12 cellular contexts compared by ENCODE assay signal in the genomic region with DNA sequence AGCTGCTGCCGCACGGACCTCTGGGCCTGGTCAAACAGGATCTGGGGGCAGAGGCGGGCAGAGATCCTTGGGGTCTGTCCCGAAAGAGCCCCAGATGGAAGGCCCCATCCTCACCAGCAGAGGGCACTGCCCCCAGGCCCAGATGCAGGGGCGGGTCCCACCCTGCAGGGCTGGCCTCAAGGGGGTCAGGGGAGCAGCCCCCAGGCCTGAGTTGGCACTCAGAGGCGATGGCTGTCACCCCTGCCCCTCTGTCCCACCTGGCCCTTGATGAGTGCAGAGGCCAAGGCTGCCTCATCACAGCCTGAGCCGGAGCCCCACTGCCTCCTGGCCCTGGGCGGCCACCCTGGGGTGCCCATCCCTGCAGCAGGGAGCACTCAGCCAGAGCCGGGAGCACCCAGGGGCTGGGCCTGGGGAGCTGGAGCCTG. TPM values are rescaled to one million over a fixed set of nuclear protein-coding genes. Genes with fewer than 3 reads are reported as not detected.
DNase-seq lines count a peak whose midpoint lies in the region; ATAC-seq and TF ChIP-seq lines count a peak whose summit lies in the region.
"Had no signal": no experiment of that assay in that cellular context is flagged by ENCODE, and none has a peak within 500 bp of the region (broad histone marks: within the 10 kb centered on the region; RNA-seq: fewer than 3 reads in every experiment).

No MANE protein-coding gene starts in this region.

- ATAC-seq in activated CD8-positive, alpha-beta memory T cell treated with anti-CD3 and anti-CD28 coated beads, Interleukin-2, amount 10 ng/mL, durations not matched to agents 7 days and 5 days = no peak
- no peak for ATAC-seq in left colon
- ATAC-seq: sciatic nerve had no signal

- intact Hi-C loops in adrenal gland (cut with DNase I) = no loop called here
- intact Hi-C loops in left colon (cut with DNase I, micrococcal nuclease) = no loop called here

- H3K4me3 ChIP-seq in AG10803 (ENCODE audit: low read length) (no peak overlapping the region), adrenal gland (no peak overlapping the region), kidney epithelial cell (ENCODE audit: low read depth, low read length) (no peak overlapping the region)

- H3K4me1 ChIP-seq in adrenal gland (replicated peaks in 1 of 2) = peaks cover 28 to 32% of the 10 kb centered on the region in 2 donors

- H3K27me3 ChIP-seq in adrenal gland (no peaks in the 10 kb centered on the region), kidney epithelial cell (ENCODE audit: control insufficient read depth, insufficient read depth, low read length) (no peaks in the 10 kb centered on the region)

- H3K27ac Mint-ChIP-seq in activated CD8-positive, alpha-beta memory T cell treated with anti-CD3 and anti-CD28 coated beads, Interleukin-2, amount 10 ng/mL, durations not matched to agents 7 days and 5 days = no peak overlapping the region
- H3K27ac Mint-ChIP-seq: dendritic cell treated with granulocyte-macrophage colony-stimulating factor and Interleukin-4, amounts not matched to agents 40 ng/mL and 50 ng/mL, for 4 days had no signal

- no peak for TF ChIP-seq POLR2A in adrenal gland (IDR thresholded peaks at IDR 0.05)

- TF ChIP-seq CTCF in AG10803 (conservative IDR thresholded peaks at IDR 0.05; ENCODE audit: low read length) (peak; percentile 39), GM13977 (IDR thresholded peaks at IDR 0.05; ENCODE audit: extremely low read depth, insufficient read depth, missing control alignments) (peak; percentile 57), adrenal gland (IDR thresholded peaks at IDR 0.05) (peak in 4 of 6 experiments; percentile 7 to 28 (median 16)), kidney epithelial cell (IDR thresholded peaks at IDR 0.05; ENCODE audit: insufficient read depth, low read length, poor library complexity, severe bottlenecking) (peak; percentile 51)

- in situ Hi-C loops in GM13977 (cut with MboI; ENCODE audit: low pct_unique_long_range_greater_than_20kb, low sequenced_read_pairs, unreplicated experiment) = no loop called here

- no peaks in the 10 kb centered on the region for H3K9me3 Mint-ChIP-seq in activated CD8-positive, alpha-beta memory T cell treated with anti-CD3 and anti-CD28 coated beads, Interleukin-2, amount 10 ng/mL, durations not matched to agents 7 days and 5 days (ENCODE audit: low read depth)
- H3K9me3 Mint-ChIP-seq: dendritic cell treated with granulocyte-macrophage colony-stimulating factor and Interleukin-4, amounts not matched to agents 40 ng/mL and 50 ng/mL, for 4 days had no signal

- peaks cover 17% of the 10 kb centered on the region for H3K4me1 Mint-ChIP-seq in activated CD8-positive, alpha-beta memory T cell treated with anti-CD3 and anti-CD28 coated beads, Interleukin-2, amount 10 ng/mL, durations not matched to agents 7 days and 5 days

- CTCF ChIA-PET in activated CD8-positive, alpha-beta memory T cell treated with anti-CD3 and anti-CD28 coated beads, Interleukin-2, amount 10 ng/mL, durations not matched to agents 7 days and 5 days (lab: Charles Lee) = no interaction called here

- no peaks in the 10 kb centered on the region for H3K27me3 Mint-ChIP-seq in activated CD8-positive, alpha-beta memory T cell treated with anti-CD3 and anti-CD28 coated beads, Interleukin-2, amount 10 ng/mL, durations not matched to agents 7 days and 5 days
- H3K27me3 Mint-ChIP-seq: dendritic cell treated with granulocyte-macrophage colony-stimulating factor and Interleukin-4, amounts not matched to agents 40 ng/mL and 50 ng/mL, for 4 days had no signal

- H3K9me3 ChIP-seq in adrenal gland (replicated peaks in 1 of 3) = no peaks in the 10 kb centered on the region

- H3K36me3 ChIP-seq in adrenal gland (replicated peaks in 1 of 2) (peaks cover 0 to 5% of the 10 kb centered on the region in 2 donors), kidney epithelial cell (ENCODE audit: control insufficient read depth, insufficient read depth, low read length) (no peaks in the 10 kb centered on the region)

- H3K36me3 Mint-ChIP-seq in activated CD8-positive, alpha-beta memory T cell treated with anti-CD3 and anti-CD28 coated beads, Interleukin-2, amount 10 ng/mL, durations not matched to agents 7 days and 5 days = no peaks in the 10 kb centered on the region

- H3K27ac ChIP-seq in adrenal gland (no peak overlapping the region), substantia nigra (ENCODE audit: low read depth, low read length, poor library complexity, severe bottlenecking) (no peak overlapping the region)

- DNase-seq in AG10803 (ENCODE audit: low read depth) = no peak
- no peak for DNase-seq in GM13977 (ENCODE audit: low spot score)
- DNase-seq in adrenal gland = no peak
- DNase-seq in kidney epithelial cell (ENCODE audit: low read depth) = no peak
- DNase-seq in activated CD8-positive, alpha-beta memory T cell treated with anti-CD3 and anti-CD28 coated beads, Interleukin-2, amount 10 ng/mL, durations not matched to agents 7 days and 5 days = no peak
- DNase-seq in substantia nigra (lab: John Stamatoyannopoulos, UW) = no peak
- no peak for DNase-seq in T-helper 1 cell
- DNase-seq in left colon = no peak
- DNase-seq: activated T-cell treated with anti-CD3 and anti-CD28 coated beads, Interleukin-2, amount 50 U/mL, for 48 hours; NCI-H510A had no signal

- no peak overlapping the region for H3K4me3 Mint-ChIP-seq in activated CD8-positive, alpha-beta memory T cell treated with anti-CD3 and anti-CD28 coated beads, Interleukin-2, amount 10 ng/mL, durations not matched to agents 7 days and 5 days
- H3K4me3 Mint-ChIP-seq: dendritic cell treated with granulocyte-macrophage colony-stimulating factor and Interleukin-4, amounts not matched to agents 40 ng/mL and 50 ng/mL, for 4 days had no signal

- 88 to 90% (median 89%) methylated on average over 4 to 9 of the region's 9 CpGs; no CpG with 5 or more reads in 1 of the 4 donors for WGBS in adrenal gland, 4 donors

RNA-seq across cellular contexts. Expression of a gene that starts 5.7 kb away (rescaled TPM):
- 10 to 100 TPM; 19.6 to 81.5 (median 40.8) TPM for total RNA-seq in adrenal gland
- polyA plus RNA-seq in adrenal gland = 100 to 1,000 TPM in 2 of 3 donors, 1 to 10 TPM in 1; 5.0 to 385 (median 138) TPM
- 37.9 and 43.1 TPM in 2 replicates for total RNA-seq in kidney epithelial cell
- 10 to 100 TPM; 71.7 to 99.9 TPM for total RNA-seq in activated CD8-positive, alpha-beta memory T cell treated with anti-CD3 and anti-CD28 coated beads, Interleukin-2, amount 10 ng/mL, durations not matched to agents 7 days and 5 days
- total RNA-seq in left colon = 10 to 100 TPM; 49.2 to 58.7 TPM

RNA-seq across cellular contexts. Expression of a gene that starts 6.4 kb away (rescaled TPM):
- total RNA-seq in adrenal gland (10 to 100 TPM; 14.2 to 43.8 (median 26.1) TPM), kidney epithelial cell (45.1 and 59.9 TPM in 2 replicates), left colon (10 to 100 TPM; 15.5 to 18.7 TPM)
- 10 to 100 TPM in 2 of 3 donors, 1 to 10 TPM in 1; 2.5 to 43.4 (median 32.2) TPM for polyA plus RNA-seq in adrenal gland
- 10 to 100 TPM; 26.3 to 27.2 TPM for total RNA-seq in activated CD8-positive, alpha-beta memory T cell treated with anti-CD3 and anti-CD28 coated beads, Interleukin-2, amount 10 ng/mL, durations not matched to agents 7 days and 5 days

RNA-seq across cellular contexts. Expression of a gene that starts 21.8 kb away (rescaled TPM):
- total RNA-seq in adrenal gland = 10 to 100 TPM in 1 of 8 donors, 1 to 10 TPM in 7; 1.1 to 22.4 (median 4.1) TPM
- 10 to 100 TPM in 2 of 3 donors, under 1 TPM in 1; 0.18 to 53.6 (median 31.8) TPM for polyA plus RNA-seq in adrenal gland
- total RNA-seq in kidney epithelial cell = 0.46 and 0.62 TPM in 2 replicates
- 1 to 10 TPM; 4.7 to 5.0 TPM for total RNA-seq in activated CD8-positive, alpha-beta memory T cell treated with anti-CD3 and anti-CD28 coated beads, Interleukin-2, amount 10 ng/mL, durations not matched to agents 7 days and 5 days
- 1 to 10 TPM; 1.5 to 1.6 TPM for total RNA-seq in left colon

RNA-seq across cellular contexts. Expression of a gene that starts 22.4 kb away (rescaled TPM):
- total RNA-seq in adrenal gland (100 to 1,000 TPM in 2 of 8 donors, 10 to 100 TPM in 6; 53.0 to 129 (median 79.1) TPM), kidney epithelial cell (94.2 and 123 TPM in 2 replicates), left colon (10 to 100 TPM; 80.6 to 94.2 TPM)
- polyA plus RNA-seq in adrenal gland = 100 to 1,000 TPM in 2 of 3 donors, 10 to 100 TPM in 1; 87.7 to 601 (median 316) TPM
- 100 to 1,000 TPM; 126 to 135 TPM for total RNA-seq in activated CD8-positive, alpha-beta memory T cell treated with anti-CD3 and anti-CD28 coated beads, Interleukin-2, amount 10 ng/mL, durations not matched to agents 7 days and 5 days

RNA-seq across cellular contexts. Expression of a gene that starts 22.6 kb away (rescaled TPM):
- 10 to 100 TPM; 21.2 to 53.0 (median 31.1) TPM for total RNA-seq in adrenal gland
- 10 to 100 TPM in 2 of 3 donors, 1 to 10 TPM in 1; 2.9 to 45.8 (median 27.5) TPM for polyA plus RNA-seq in adrenal gland
- total RNA-seq in kidney epithelial cell = 44.3 and 59.5 TPM in 2 replicates
- total RNA-seq in activated CD8-positive, alpha-beta memory T cell treated with anti-CD3 and anti-CD28 coated beads, Interleukin-2, amount 10 ng/mL, durations not matched to agents 7 days and 5 days = 10 to 100 TPM; 17.6 to 18.5 TPM
- total RNA-seq in left colon = 10 to 100 TPM; 67.3 to 86.7 TPM
